Comparison of ENCODE assay signal across 10 cellular contexts in genomic region chr14:20986811-20987210, GRCh38. TPM values are rescaled to one million over a fixed set of nuclear protein-coding genes. Genes with fewer than 3 reads are reported as not detected.
DNase-seq lines count a peak whose midpoint lies in the region; ATAC-seq lines count a peak whose summit lies in the region.
"Had no signal": no experiment of that assay in that cellular context is flagged by ENCODE, and none has a peak within 500 bp of the region (broad histone marks: within the 10 kb centered on the region; RNA-seq: fewer than 3 reads in every experiment).

No MANE protein-coding gene starts in this region.

- H3K27ac Mint-ChIP-seq in T-helper 17 cell = peak overlapping the region; percentile 3
- H3K27ac Mint-ChIP-seq: activated naive CD8-positive, alpha-beta T cell treated with anti-CD3 and anti-CD28 coated beads for 36 hours; natural killer cell treated with Interleukin-12 subunit alpha and Interleukin-12 subunit beta and Interleukin-15 and Interleukin-18, amount 100 ng/mL, for 72 hours had no signal

- H3K27me3 Mint-ChIP-seq in T-helper 17 cell = peaks cover 19% of the 10 kb centered on the region
- H3K27me3 Mint-ChIP-seq: activated naive CD8-positive, alpha-beta T cell treated with anti-CD3 and anti-CD28 coated beads for 36 hours had no signal

- H3K4me3 Mint-ChIP-seq in T-helper 17 cell = no peak overlapping the region
- H3K4me3 Mint-ChIP-seq: activated naive CD8-positive, alpha-beta T cell treated with anti-CD3 and anti-CD28 coated beads for 36 hours; natural killer cell treated with Interleukin-12 subunit alpha and Interleukin-12 subunit beta and Interleukin-15 and Interleukin-18, amount 100 ng/mL, for 72 hours had no signal

- H3K9me3 ChIP-seq in T-helper 17 cell (ENCODE audit: control insufficient read depth, low read length, poor library complexity, severe bottlenecking) = no peaks in the 10 kb centered on the region
- H3K9me3 ChIP-seq: tibial nerve had no signal

- peak; percentile 75 for DNase-seq in CD1c-positive myeloid dendritic cell (ENCODE audit: extremely low spot score)
- DNase-seq in T-helper 17 cell = no peak
- peak; percentile 99 for DNase-seq in iris pigment epithelial cell (ENCODE audit: low read depth)
- DNase-seq in NCI-H524 (lab: John Stamatoyannopoulos, UW) = no peak
- DNase-seq: activated naive CD8-positive, alpha-beta T cell treated with anti-CD3 and anti-CD28 coated beads for 36 hours; NCI-H524 treated with DMSO at 0.1 percent for 48 hours had no signal

- peaks cover 15% of the 10 kb centered on the region for H3K4me1 Mint-ChIP-seq in T-helper 17 cell

- ATAC-seq in T-helper 17 cell = no peak
- ATAC-seq in GM18907 (IDR thresholded peaks at IDR 0.05; ENCODE audit: unreplicated experiment) = no peak
- ATAC-seq in GM21423 (IDR thresholded peaks at IDR 0.05; ENCODE audit: unreplicated experiment) = no peak
- ATAC-seq: natural killer cell treated with Interleukin-12 subunit alpha and Interleukin-12 subunit beta and Interleukin-15 and Interleukin-18, amount 100 ng/mL, for 72 hours had no signal

- peaks cover 2% of the 10 kb centered on the region for H3K36me3 Mint-ChIP-seq in T-helper 17 cell (ENCODE audit: low read depth)

RNA-seq across cellular contexts. Expression of gene METTL17, which starts 3.0 kb away (rescaled TPM):
- 10 to 100 TPM; 76.6 to 91.2 TPM for total RNA-seq in T-helper 17 cell

RNA-seq across cellular contexts. Expression of gene SLC39A2, which starts 12.3 kb away (rescaled TPM):
- total RNA-seq in T-helper 17 cell = not detected
- total RNA-seq: tibial nerve had no signal

RNA-seq across cellular contexts. Expression of gene RNASE2, which starts 31.5 kb away (rescaled TPM):
- total RNA-seq in T-helper 17 cell = 1 to 10 TPM in 1 of 2 donors, not detected in 1; 1.2 TPM
- total RNA-seq: activated naive CD8-positive, alpha-beta T cell treated with anti-CD3 and anti-CD28 coated beads for 36 hours; natural killer cell treated with Interleukin-12 subunit alpha and Interleukin-12 subunit beta and Interleukin-15 and Interleukin-18, amount 100 ng/mL, for 72 hours had no signal

RNA-seq across cellular contexts. Expression of gene NDRG2, which starts 38.0 kb away (rescaled TPM):
- 10 to 100 TPM; 29.8 to 38.2 TPM for total RNA-seq in T-helper 17 cell

RNA-seq across cellular contexts. Expression of gene TPPP2, which starts 43.2 kb away (rescaled TPM):
- total RNA-seq in T-helper 17 cell = not detected
- total RNA-seq: activated naive CD8-positive, alpha-beta T cell treated with anti-CD3 and anti-CD28 coated beads for 36 hours; natural killer cell treated with Interleukin-12 subunit alpha and Interleukin-12 subunit beta and Interleukin-15 and Interleukin-18, amount 100 ng/mL, for 72 hours; tibial nerve had no signal

Comparison
In these comparisons a context has a peak if more than half of its experiments do, and no peak if none do; other contexts are left out.
1. DNase-seq: peak in CD1c-positive myeloid dendritic cell (single experiment) and iris pigment epithelial cell (single experiment); none in T-helper 17 cell (0 of 3) and NCI-H524 (0 of 2).